ENCODE assay signal across 12 cellular contexts in genomic region chr13:30905932-30906383, GRCh38. TPM values are rescaled to one million over a fixed set of nuclear protein-coding genes. Genes with fewer than 3 reads are reported as not detected.
DNase-seq lines count a peak whose midpoint lies in the region; ATAC-seq and TF ChIP-seq lines count a peak whose summit lies in the region.
"Had no signal": no experiment of that assay in that cellular context is flagged by ENCODE, and none has a peak within 500 bp of the region (broad histone marks: within the 10 kb centered on the region; RNA-seq: fewer than 3 reads in every experiment).

MEDAG (plus strand) TSS chr13:30906271; CDS start chr13:30906516, 245 bp downstream.

- H3K27ac ChIP-seq in breast epithelium (peak within 1 kb of the TSS; percentile 77 to 94), cardiac muscle cell (no peak within 1 kb of the TSS), neuronal stem cell (replicated peaks; ENCODE audit: low read length) (no peak within 1 kb of the TSS), aorta (ENCODE audit: low read depth in 1 of 2, low read length in 2 of 2) (peak within 1 kb of the TSS; percentile 79 to 90)

- no peaks in the 10 kb centered on the region for H3K79me1 ChIP-seq in neuronal stem cell (ENCODE audit: low read depth, low read length)

- H2AFZ ChIP-seq in neuronal stem cell (ENCODE audit: low read length), result peak within 1 kb of the TSS; percentile 84

- H3K4me3 Mint-ChIP-seq in MCF 10A (ENCODE audit: unreplicated experiment), result no peak within 1 kb of the TSS
- H3K4me3 Mint-ChIP-seq: activated naive CD8-positive, alpha-beta T cell had no signal

- H3K27ac Mint-ChIP-seq in MCF 10A (ENCODE audit: low read depth, unreplicated experiment), result no peak within 1 kb of the TSS
- H3K27ac Mint-ChIP-seq: activated naive CD8-positive, alpha-beta T cell had no signal

- H2BK120ac ChIP-seq in neuronal stem cell (ENCODE audit: low read depth, low read length), result no peak within 1 kb of the TSS

- H3K4me2 ChIP-seq in neuronal stem cell (ENCODE audit: insufficient read depth, low read length, poor library complexity, severe bottlenecking), result peak within 1 kb of the TSS; percentile 47

- H2BK12ac ChIP-seq in neuronal stem cell (ENCODE audit: low read length), result no peak within 1 kb of the TSS

- H3K36me3 Mint-ChIP-seq in MCF 10A (ENCODE audit: insufficient read depth, unreplicated experiment), result no peaks in the 10 kb centered on the region

- CTCF ChIA-PET in MCF 10A (lab: Yijun Ruan, JAX), result no interaction called here

- POLR2A ChIA-PET in MCF 10A (lab: Yijun Ruan, JAX), result no interaction called here

- peak within 1 kb of the TSS; percentile 63 for H3K9ac ChIP-seq in neuronal stem cell (ENCODE audit: low read depth, low read length, poor library complexity)

- intact Hi-C loops in breast epithelium (cut with DNase I; ENCODE audit: low total_unique reads) (no loop called here), MCF 10A (cut with micrococcal nuclease) (no loop called here), aorta (cut with DNase I) (loop anchor here in 1 of 2 donors (5.0 to 10.0 kb wide), 4 partner anchors 34 to 289 kb away; partner anchors contain the start of gene USPL1)

- H3K9me3 Mint-ChIP-seq in MCF 10A (ENCODE audit: unreplicated experiment), result no peaks in the 10 kb centered on the region

- no CpG with 5 or more reads among the region's 35 CpGs for WGBS in neuronal stem cell (ENCODE audit: extremely low coverage in 2 of 2, insufficient read length in 2 of 2, insufficient replicate concordance in 1 of 2), 2 donors
- WGBS in aorta, 2 donors, result 1 to 3% methylated on average over 28 to 35 of the region's 35 CpGs

- ATAC-seq in aorta (ENCODE audit: low FRiP score), result peak; percentile 92
- ATAC-seq in HG03571 (IDR thresholded peaks at IDR 0.05; ENCODE audit: unreplicated experiment), result no peak

- TF ChIP-seq CTCF in breast epithelium (IDR thresholded peaks at IDR 0.05), result no peak
- TF ChIP-seq CTCF in MCF 10A (IDR thresholded peaks at IDR 0.05; ENCODE audit: unreplicated experiment), result no peak
- TF ChIP-seq CTCF in cardiac muscle cell (IDR thresholded peaks at IDR 0.05; ENCODE audit: low read depth, low read length), result no peak

- BruUV-seq in MCF 10A (replicated peaks; lab: Mats Ljungman, UMichigan), result no TSS peak

- peak within 1 kb of the TSS; percentile 90 for H3K18ac ChIP-seq in neuronal stem cell (ENCODE audit: low read length)

- no peak within 1 kb of the TSS for H4K8ac ChIP-seq in neuronal stem cell (ENCODE audit: low read depth, low read length)

- H3K27me3 Mint-ChIP-seq in MCF 10A (ENCODE audit: insufficient read depth, unreplicated experiment), result peaks cover 29% of the 10 kb centered on the region

- H3K9me3 ChIP-seq in breast epithelium (no peaks in the 10 kb centered on the region), cardiac muscle cell (ENCODE audit: low read depth) (no peaks in the 10 kb centered on the region), neuronal stem cell (replicated peaks in 1 of 2; ENCODE audit: control insufficient read depth in 2 of 2, insufficient read depth in 1 of 2, low read depth in 1 of 2, low read length in 2 of 2) (no peaks in the 10 kb centered on the region), aorta (ENCODE audit: control insufficient read depth, low read length) (no peaks in the 10 kb centered on the region)

- H2AK5ac ChIP-seq in neuronal stem cell (ENCODE audit: low read depth, low read length), result peak within 1 kb of the TSS; percentile 81

- H3K27me3 ChIP-seq in breast epithelium (peaks cover 0 to 10% of the 10 kb centered on the region in 2 donors), cardiac muscle cell (peaks cover 65% of the 10 kb centered on the region), neuronal stem cell (ENCODE audit: control insufficient read depth in 3 of 3, insufficient read depth in 3 of 3, low read depth in 1 of 3, low read length in 3 of 3) (peaks cover 0 to 31% (median 0%) of the 10 kb centered on the region in 3 experiments), aorta (ENCODE audit: control insufficient read depth in 1 of 2, insufficient read depth in 2 of 2, low read length in 1 of 2) (no peaks in the 10 kb centered on the region)

- no peaks in the 10 kb centered on the region for H3K4me1 Mint-ChIP-seq in MCF 10A (ENCODE audit: insufficient read depth, unreplicated experiment)

- DNase-seq in breast epithelium (ENCODE audit: low spot score in 2 of 2), result peak in 1 of 2 donors; percentile 37
- DNase-seq in MCF 10A (ENCODE audit: unreplicated experiment), result no peak
- peak in 1 of 2 donors; percentile 89 for DNase-seq in cardiac muscle cell (ENCODE audit: low read depth in 1 of 2, low spot score in 1 of 2)
- no peak for DNase-seq in neuronal stem cell (ENCODE audit: low spot score)
- DNase-seq in aorta, result peak; percentile 92 to 96
- DNase-seq in activated CD4-positive, alpha-beta T cell treated with anti-CD3 and anti-CD28 coated beads for 4 hours, result no peak
- no peak for DNase-seq in NCI-H146 (lab: John Stamatoyannopoulos, UW)
- DNase-seq: ACHN, NCI-H2171 treated with DMSO at 0.1 percent for 48 hours had no signal

- no peak within 1 kb of the TSS for H3K14ac ChIP-seq in neuronal stem cell (ENCODE audit: low read length)

- H2BK5ac ChIP-seq in neuronal stem cell (ENCODE audit: low read length), result no peak within 1 kb of the TSS

- H3K36me3 ChIP-seq in breast epithelium (no peaks in the 10 kb centered on the region), cardiac muscle cell (no peaks in the 10 kb centered on the region), neuronal stem cell (replicated peaks in 1 of 2; ENCODE audit: control insufficient read depth in 2 of 2, insufficient read depth in 2 of 2, low read length in 2 of 2) (no peaks in the 10 kb centered on the region), aorta (ENCODE audit: control insufficient read depth in 1 of 2, insufficient read depth in 2 of 2, low read length in 1 of 2) (no peaks in the 10 kb centered on the region)

- no peak within 1 kb of the TSS for H3K23ac ChIP-seq in neuronal stem cell (ENCODE audit: low read depth, low read length, poor library complexity)

- no peak for TF ChIP-seq POLR2A in breast epithelium (IDR thresholded peaks at IDR 0.05)

- peak within 1 kb of the TSS; percentile 66 for H4K91ac ChIP-seq in neuronal stem cell (ENCODE audit: low read depth, low read length, poor library complexity)

- H3K4ac ChIP-seq in neuronal stem cell (ENCODE audit: low read length), result no peak within 1 kb of the TSS

- H3K4me1 ChIP-seq in breast epithelium (peaks cover 0 to 7% of the 10 kb centered on the region in 2 donors), cardiac muscle cell (ENCODE audit: low read depth) (no peaks in the 10 kb centered on the region), neuronal stem cell (ENCODE audit: control insufficient read depth in 2 of 2, insufficient read depth in 1 of 2, low read depth in 1 of 2, low read length in 2 of 2) (peaks cover 2 to 5% of the 10 kb centered on the region in 2 donors), aorta (ENCODE audit: control insufficient read depth in 1 of 2, insufficient read depth in 2 of 2, low read length in 2 of 2) (peaks cover 0 to 8% of the 10 kb centered on the region in 2 donors)

- H2BK15ac ChIP-seq in neuronal stem cell (ENCODE audit: low read length), result peak within 1 kb of the TSS; percentile 83

- H3K4me3 ChIP-seq in breast epithelium, result peak within 1 kb of the TSS; percentile 53 to 83 (median 79)
- peak within 1 kb of the TSS; percentile 26 for H3K4me3 ChIP-seq in cardiac muscle cell
- peak within 1 kb of the TSS in 1 of 2 donors; percentile 76 for H3K4me3 ChIP-seq in neuronal stem cell (ENCODE audit: low read length in 2 of 2)
- peak within 1 kb of the TSS; percentile 37 to 49 for H3K4me3 ChIP-seq in aorta (ENCODE audit: low read length in 2 of 2)

RNA-seq across cellular contexts. Expression of gene MEDAG, which starts in this region (rescaled TPM):
- total RNA-seq in breast epithelium, result 100 to 1,000 TPM in 1 of 3 donors, 10 to 100 TPM in 2; 76.2 to 142 (median 95.4) TPM
- total RNA-seq in MCF 10A (2022), result not detected in 2 replicates
- 0.06 and 0.35 TPM in 2 replicates for total RNA-seq in cardiac muscle cell
- not detected in 2 replicates for polyA plus RNA-seq in cardiac muscle cell
- 0.31 TPM for polyA plus RNA-seq in neuronal stem cell (2013, experiment 1 of 2)
- 0.18 TPM for polyA plus RNA-seq in neuronal stem cell (2013, experiment 2 of 2)
- 100 to 1,000 TPM; 146 to 188 TPM for total RNA-seq in aorta
- polyA plus RNA-seq in aorta, result 100 to 1,000 TPM in 1 of 2 donors, 10 to 100 TPM in 1; 60.2 to 164 TPM
- polyA plus RNA-seq: neural cell had no signal

Comparison
In these comparisons a context has a peak if more than half of its experiments do, and no peak if none do; other contexts are left out.
1. RNA of gene MEDAG (total RNA-seq): 146 to 188 TPM in aorta and 76.2 to 142 TPM in breast epithelium; 0.06 to 0.35 TPM in cardiac muscle cell and not detected in MCF 10A; every median in the first group is over 10 times any median in the second.
2. RNA of gene MEDAG (polyA plus RNA-seq): 60.2 to 164 TPM in aorta; not detected in cardiac muscle cell; every median in the first group is over 10 times any median in the second.
3. DNase-seq: peak in aorta (2 of 2); none in MCF 10A (single experiment), neuronal stem cell (single experiment), activated CD4-positive, alpha-beta T cell treated with anti-CD3 and anti-CD28 coated beads for 4 hours (0 of 2) and NCI-H146 (single experiment).
4. H3K27ac ChIP-seq: peak in breast epithelium (2 of 2) and aorta (2 of 2); none in cardiac muscle cell (single experiment) and neuronal stem cell (single experiment).